In the genomic region with DNA sequence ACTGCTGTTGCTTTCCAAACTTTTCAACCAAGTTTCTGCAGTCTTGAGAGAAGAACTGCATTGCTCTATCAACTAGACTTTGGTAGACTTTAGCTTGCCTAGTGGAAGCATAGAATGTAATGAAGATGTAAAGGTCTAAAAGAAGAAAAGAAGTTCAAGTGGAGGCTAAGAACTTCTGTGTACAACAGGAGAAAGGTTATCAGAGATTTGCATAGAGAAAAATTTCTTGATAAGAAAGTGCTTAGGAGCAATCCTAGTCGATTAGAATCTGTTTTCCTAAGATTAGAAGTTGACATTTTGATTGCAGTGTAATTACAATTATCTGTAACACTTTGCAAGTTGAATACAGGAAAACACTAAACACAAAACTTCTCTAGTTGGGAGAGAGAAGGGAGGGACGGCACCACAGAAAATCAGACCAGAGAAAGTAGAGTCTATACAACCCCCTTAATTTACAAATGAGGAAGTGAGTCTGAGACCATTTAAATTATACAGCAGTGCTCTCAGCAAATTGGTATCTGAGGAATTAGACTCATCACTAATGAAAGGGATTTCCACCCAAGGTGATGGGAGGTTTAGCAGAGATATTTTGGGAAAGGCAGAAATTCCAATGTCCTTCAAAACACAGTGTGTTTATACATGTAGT, we compare ENCODE assay signal across 14 cellular contexts.
DNase-seq lines count a peak whose midpoint lies in the region; ATAC-seq and TF ChIP-seq lines count a peak whose summit lies in the region.
"Had no signal": no experiment of that assay in that cellular context is flagged by ENCODE, and none has a peak within 500 bp of the region (broad histone marks: within the 10 kb centered on the region; RNA-seq: fewer than 3 reads in every experiment).

No MANE protein-coding gene starts in this region.

- DNase-seq in middle frontal gyrus (ENCODE audit: extremely low spot score, low spot score): no peak
- DNase-seq in COR-L47 (lab: John Stamatoyannopoulos, UW): no peak
- DNase-seq in left ventricle myocardium inferior: no peak
- DNase-seq: activated CD4-positive, alpha-beta T cell treated with anti-CD3 and anti-CD28 coated beads for 1 hour; activated naive CD4-positive, alpha-beta T cell; Calu3; mammary epithelial cell; Right ventricle myocardium superior had no signal

- peaks cover 24% of the 10 kb centered on the region for H3K4me1 Mint-ChIP-seq in nephron

- H3K9me3 ChIP-seq in left ventricle myocardium inferior (replicated peaks): no peaks in the 10 kb centered on the region

- H3K9me3 Mint-ChIP-seq in nephron: no peaks in the 10 kb centered on the region
- H3K9me3 Mint-ChIP-seq: IgD-negative memory B cell had no signal

- no peaks in the 10 kb centered on the region for H3K36me3 ChIP-seq in left ventricle myocardium inferior

- H3K4me1 ChIP-seq in left ventricle myocardium inferior: no peaks in the 10 kb centered on the region

- H3K27ac Mint-ChIP-seq in nephron: peak overlapping the region in 2 of 3 experiments; percentile 63 to 92

- peak; percentile 61 for ATAC-seq in GM19025 (IDR thresholded peaks at IDR 0.05; ENCODE audit: low read depth, unreplicated experiment)
- peak; percentile 89 for ATAC-seq in GM21786 (IDR thresholded peaks at IDR 0.05; ENCODE audit: unreplicated experiment)
- ATAC-seq in HG03354 (IDR thresholded peaks at IDR 0.05; ENCODE audit: poor library complexity, severe bottlenecking, unreplicated experiment): peak; percentile 71

- no peak overlapping the region for H3K4me3 ChIP-seq in left ventricle myocardium inferior
- H3K4me3 ChIP-seq: coronary artery had no signal

- H3K27me3 ChIP-seq in left ventricle myocardium inferior (ENCODE audit: low read depth): no peaks in the 10 kb centered on the region

- H3K4me3 Mint-ChIP-seq in nephron: no peak overlapping the region

- intact Hi-C loops in left ventricle myocardium inferior (cut with micrococcal nuclease): no loop called here

- no peaks in the 10 kb centered on the region for H3K27me3 Mint-ChIP-seq in nephron (ENCODE audit: low read depth)
- H3K27me3 Mint-ChIP-seq: IgD-negative memory B cell had no signal

- no peaks in the 10 kb centered on the region for H3K36me3 Mint-ChIP-seq in nephron (ENCODE audit: low read depth)
- H3K36me3 Mint-ChIP-seq: IgD-negative memory B cell had no signal

- no peak for TF ChIP-seq CTCF in nephron (IDR thresholded peaks at IDR 0.05; ENCODE audit: unreplicated experiment in 3 of 3)
- no peak for TF ChIP-seq CTCF in left ventricle myocardium inferior (IDR thresholded peaks at IDR 0.05; ENCODE audit: borderline replicate concordance)

- no peak overlapping the region for H3K27ac ChIP-seq in left ventricle myocardium inferior (replicated peaks)
- H3K27ac ChIP-seq: coronary artery had no signal
